1 cellular context compared by ENCODE assay signal in genomic region chr10:126504761-126505112, GRCh38.
A peak's percentile ranks its signal among the peaks of the same experiment; 100 is the strongest.
TF ChIP-seq lines count a peak whose summit lies in the region.

No MANE protein-coding gene starts in this region.

TF ChIP-seq in HepG2, 621 proteins besides CTCF, POLR2A, EP300 and RAD21 (continued from another document):
- TF ChIP-seq, protein P1, sequence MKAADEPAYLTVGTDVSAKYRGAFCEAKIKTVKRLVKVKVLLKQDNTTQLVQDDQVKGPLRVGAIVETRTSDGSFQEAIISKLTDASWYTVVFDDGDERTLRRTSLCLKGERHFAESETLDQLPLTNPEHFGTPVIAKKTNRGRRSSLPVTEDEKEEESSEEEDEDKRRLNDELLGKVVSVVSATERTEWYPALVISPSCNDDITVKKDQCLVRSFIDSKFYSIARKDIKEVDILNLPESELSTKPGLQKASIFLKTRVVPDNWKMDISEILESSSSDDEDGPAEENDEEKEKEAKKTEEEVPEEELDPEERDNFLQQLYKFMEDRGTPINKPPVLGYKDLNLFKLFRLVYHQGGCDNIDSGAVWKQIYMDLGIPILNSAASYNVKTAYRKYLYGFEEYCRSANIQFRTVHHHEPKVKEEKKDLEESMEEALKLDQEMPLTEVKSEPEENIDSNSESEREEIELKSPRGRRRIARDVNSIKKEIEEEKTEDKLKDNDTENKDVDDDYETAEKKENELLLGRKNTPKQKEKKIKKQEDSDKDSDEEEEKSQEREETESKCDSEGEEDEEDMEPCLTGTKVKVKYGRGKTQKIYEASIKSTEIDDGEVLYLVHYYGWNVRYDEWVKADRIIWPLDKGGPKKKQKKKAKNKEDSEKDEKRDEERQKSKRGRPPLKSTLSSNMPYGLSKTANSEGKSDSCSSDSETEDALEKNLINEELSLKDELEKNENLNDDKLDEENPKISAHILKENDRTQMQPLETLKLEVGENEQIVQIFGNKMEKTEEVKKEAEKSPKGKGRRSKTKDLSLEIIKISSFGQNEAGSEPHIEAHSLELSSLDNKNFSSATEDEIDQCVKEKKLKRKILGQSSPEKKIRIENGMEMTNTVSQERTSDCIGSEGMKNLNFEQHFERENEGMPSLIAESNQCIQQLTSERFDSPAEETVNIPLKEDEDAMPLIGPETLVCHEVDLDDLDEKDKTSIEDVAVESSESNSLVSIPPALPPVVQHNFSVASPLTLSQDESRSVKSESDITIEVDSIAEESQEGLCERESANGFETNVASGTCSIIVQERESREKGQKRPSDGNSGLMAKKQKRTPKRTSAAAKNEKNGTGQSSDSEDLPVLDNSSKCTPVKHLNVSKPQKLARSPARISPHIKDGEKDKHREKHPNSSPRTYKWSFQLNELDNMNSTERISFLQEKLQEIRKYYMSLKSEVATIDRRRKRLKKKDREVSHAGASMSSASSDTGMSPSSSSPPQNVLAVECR (CRISPR knock-in tag; IDR thresholded peaks at IDR 0.05; ENCODE audit: borderline replicate concordance): no peak
- TF ChIP-seq HNRNPLL (IDR thresholded peaks at IDR 0.05; ENCODE audit: low read depth, low read length, poor library complexity, severe bottlenecking) (peak; percentile 84), CAMTA2 (CRISPR knock-in tag; IDR thresholded peaks at IDR 0.05; ENCODE audit: borderline replicate concordance) (no peak)
